Comparison of ENCODE assay signal across 1 cellular context in the genomic region with DNA sequence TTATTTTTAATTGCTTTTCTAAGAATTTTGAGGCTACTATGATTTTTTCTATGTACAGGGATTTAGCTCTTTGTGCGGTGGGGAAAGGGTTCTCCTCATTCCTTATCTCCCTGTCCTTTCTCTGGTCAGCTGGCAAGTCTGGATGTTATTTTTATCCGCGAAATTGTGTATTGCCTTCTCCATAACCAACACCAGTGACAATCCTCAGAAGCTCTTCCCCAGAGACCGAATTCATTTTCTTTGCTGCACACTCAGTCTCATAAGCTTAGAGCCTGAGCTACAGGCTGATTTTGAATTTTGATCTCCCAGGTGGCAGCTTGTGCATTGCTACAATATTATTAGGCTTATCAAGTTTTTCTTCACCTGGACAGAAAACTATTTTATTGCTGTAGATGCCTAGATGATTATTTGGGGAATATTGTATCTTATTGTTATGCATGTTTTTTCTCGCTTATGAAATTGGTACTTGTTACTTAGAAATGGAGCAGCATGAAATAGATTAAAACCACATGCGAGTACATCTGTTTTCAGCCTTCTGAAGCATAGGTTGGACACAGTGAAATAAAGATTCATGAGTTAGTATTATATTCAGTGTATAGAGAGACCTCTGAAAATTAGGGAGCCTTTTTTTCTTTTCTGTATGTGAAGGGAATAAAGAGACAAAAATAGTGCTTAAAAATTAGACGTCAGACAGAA.
TF ChIP-seq lines count a peak whose summit lies in the region.

No MANE protein-coding gene starts in this region.

TF ChIP-seq in K562, 482 proteins besides CTCF, POLR2A, EP300 and RAD21:
- TF ChIP-seq NFIC (IDR thresholded peaks at IDR 0.05) (no peak), NCOA1 (IDR thresholded peaks at IDR 0.05; ENCODE audit: low read depth) (no peak), YY1 (IDR thresholded peaks at IDR 0.05; ENCODE audit: borderline replicate concordance in 1 of 3, control insufficient read depth in 1 of 3, extremely low read depth in 1 of 3, insufficient read depth in 3 of 3, insufficient read length in 1 of 3, insufficient replicate concordance in 2 of 3, low read depth in 1 of 3, low read length in 2 of 3) (no peak), HDAC3 (IDR thresholded peaks at IDR 0.05; ENCODE audit: borderline replicate concordance, partially characterized antibody) (no peak), YBX1 (IDR thresholded peaks at IDR 0.05) (no peak), ZFP36 (IDR thresholded peaks at IDR 0.05; ENCODE audit: low read depth, low read length, partially characterized antibody) (no peak), ERF (CRISPR knock-in tag; IDR thresholded peaks at IDR 0.05) (no peak), MTA2 (IDR thresholded peaks at IDR 0.05; ENCODE audit: low read depth) (no peak), MEF2A (IDR thresholded peaks at IDR 0.05; ENCODE audit: control insufficient read depth, low read depth, low read length) (peak; percentile 33; the same call in 1 of the 2 replicates), ZNF583 (CRISPR knock-in tag; IDR thresholded peaks at IDR 0.05) (no peak), HNRNPUL1 (IDR thresholded peaks at IDR 0.05; ENCODE audit: low read length) (no peak), SRSF3 (IDR thresholded peaks at IDR 0.05; ENCODE audit: insufficient read depth, low read length) (no peak), ARID1B (IDR thresholded peaks at IDR 0.05) (0 out of 2 replicates have a peak, but pooled peaks have one; percentile 25), TEAD4 (IDR thresholded peaks at IDR 0.05; ENCODE audit: low read length) (peak; percentile 46; the same call in 1 of the 2 replicates), TEAD4 (CRISPR knock-in tag; IDR thresholded peaks at IDR 0.05; ENCODE audit: borderline replicate concordance) (no peak), HOXB6 (CRISPR knock-in tag; IDR thresholded peaks at IDR 0.05; ENCODE audit: borderline replicate concordance) (no peak), ZNF354B (CRISPR knock-in tag; IDR thresholded peaks at IDR 0.05) (no peak), BDP1 (IDR thresholded peaks at IDR 0.05; ENCODE audit: insufficient read depth, insufficient read length) (no peak), KLF10 (CRISPR knock-in tag; IDR thresholded peaks at IDR 0.05) (no peak), GATAD2B (IDR thresholded peaks at IDR 0.05; ENCODE audit: borderline replicate concordance) (no peak), CBFA2T2 (conservative IDR thresholded peaks at IDR 0.05) (no peak), RCOR1 (IDR thresholded peaks at IDR 0.05; ENCODE audit: borderline replicate concordance in 1 of 2, low read depth in 2 of 2, low read length in 2 of 2) (0 out of 4 replicates have a peak, but pooled peaks of 1 of the 2 experiments have one; percentile 12), CSDE1 (IDR thresholded peaks at IDR 0.05) (no peak), SREBF1 (IDR thresholded peaks at IDR 0.05; ENCODE audit: borderline replicate concordance, low read depth, low read length) (no peak), SMARCA4 (IDR thresholded peaks at IDR 0.05) (peak; percentile 43; the same call in 1 of the 2 replicates), ZBTB8A (IDR thresholded peaks at IDR 0.05; ENCODE audit: partially characterized antibody) (no peak), FOXK1 (CRISPR knock-in tag; IDR thresholded peaks at IDR 0.05; ENCODE audit: borderline replicate concordance) (no peak), DACH1 (IDR thresholded peaks at IDR 0.05; ENCODE audit: partially characterized antibody) (no peak), ZNF324 (CRISPR knock-in tag; IDR thresholded peaks at IDR 0.05) (no peak), DPF2 (IDR thresholded peaks at IDR 0.05) (0 out of 2 replicates have a peak, but pooled peaks have one; percentile 14), SNRNP70 (optimal IDR thresholded peaks at IDR 0.05; ENCODE audit: low read depth, low read length) (no peak), TCF7 (IDR thresholded peaks at IDR 0.05; ENCODE audit: borderline replicate concordance) (no peak), MEF2D (tag; conservative IDR thresholded peaks at IDR 0.05; ENCODE audit: low read depth) (0 out of 2 replicates have a peak, but pooled peaks have one; percentile 32), CTBP1 (IDR thresholded peaks at IDR 0.05; ENCODE audit: borderline replicate concordance) (no peak), CBFA2T3 (IDR thresholded peaks at IDR 0.05) (peak; percentile 26; the same call in 1 of the 2 replicates), HSF4 (CRISPR knock-in tag; IDR thresholded peaks at IDR 0.05; ENCODE audit: borderline replicate concordance) (no peak; the same call in 1 of the 2 replicates), ZNF316 (IDR thresholded peaks at IDR 0.05) (no peak), FOXM1 (IDR thresholded peaks at IDR 0.05; ENCODE audit: low read depth) (no peak), FOXM1 (CRISPR knock-in tag; IDR thresholded peaks at IDR 0.05; ENCODE audit: low read depth) (no peak), ZNF347 (CRISPR knock-in tag; IDR thresholded peaks at IDR 0.05; ENCODE audit: low read depth) (no peak), SMC3 (conservative IDR thresholded peaks at IDR 0.05; ENCODE audit: insufficient read depth, low read depth, low read length) (no peak), MTA3 (IDR thresholded peaks at IDR 0.05; ENCODE audit: borderline replicate concordance) (no peak), FOSL1 (tag; conservative IDR thresholded peaks at IDR 0.05) (no peak), SMAD2 (IDR thresholded peaks at IDR 0.05; ENCODE audit: low read depth, low read length) (no peak)
- TF ChIP-seq, protein P1, sequence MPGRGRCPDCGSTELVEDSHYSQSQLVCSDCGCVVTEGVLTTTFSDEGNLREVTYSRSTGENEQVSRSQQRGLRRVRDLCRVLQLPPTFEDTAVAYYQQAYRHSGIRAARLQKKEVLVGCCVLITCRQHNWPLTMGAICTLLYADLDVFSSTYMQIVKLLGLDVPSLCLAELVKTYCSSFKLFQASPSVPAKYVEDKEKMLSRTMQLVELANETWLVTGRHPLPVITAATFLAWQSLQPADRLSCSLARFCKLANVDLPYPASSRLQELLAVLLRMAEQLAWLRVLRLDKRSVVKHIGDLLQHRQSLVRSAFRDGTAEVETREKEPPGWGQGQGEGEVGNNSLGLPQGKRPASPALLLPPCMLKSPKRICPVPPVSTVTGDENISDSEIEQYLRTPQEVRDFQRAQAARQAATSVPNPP (IDR thresholded peaks at IDR 0.05; ENCODE audit: borderline replicate concordance, insufficient read depth, insufficient read length), result no peak
- TF ChIP-seq, protein P2, sequence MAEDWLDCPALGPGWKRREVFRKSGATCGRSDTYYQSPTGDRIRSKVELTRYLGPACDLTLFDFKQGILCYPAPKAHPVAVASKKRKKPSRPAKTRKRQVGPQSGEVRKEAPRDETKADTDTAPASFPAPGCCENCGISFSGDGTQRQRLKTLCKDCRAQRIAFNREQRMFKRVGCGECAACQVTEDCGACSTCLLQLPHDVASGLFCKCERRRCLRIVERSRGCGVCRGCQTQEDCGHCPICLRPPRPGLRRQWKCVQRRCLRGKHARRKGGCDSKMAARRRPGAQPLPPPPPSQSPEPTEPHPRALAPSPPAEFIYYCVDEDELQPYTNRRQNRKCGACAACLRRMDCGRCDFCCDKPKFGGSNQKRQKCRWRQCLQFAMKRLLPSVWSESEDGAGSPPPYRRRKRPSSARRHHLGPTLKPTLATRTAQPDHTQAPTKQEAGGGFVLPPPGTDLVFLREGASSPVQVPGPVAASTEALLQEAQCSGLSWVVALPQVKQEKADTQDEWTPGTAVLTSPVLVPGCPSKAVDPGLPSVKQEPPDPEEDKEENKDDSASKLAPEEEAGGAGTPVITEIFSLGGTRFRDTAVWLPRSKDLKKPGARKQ (CRISPR knock-in tag; IDR thresholded peaks at IDR 0.05), result 0 out of 2 replicates have a peak, but pooled peaks have one; percentile 33
- TF ChIP-seq, protein P3, sequence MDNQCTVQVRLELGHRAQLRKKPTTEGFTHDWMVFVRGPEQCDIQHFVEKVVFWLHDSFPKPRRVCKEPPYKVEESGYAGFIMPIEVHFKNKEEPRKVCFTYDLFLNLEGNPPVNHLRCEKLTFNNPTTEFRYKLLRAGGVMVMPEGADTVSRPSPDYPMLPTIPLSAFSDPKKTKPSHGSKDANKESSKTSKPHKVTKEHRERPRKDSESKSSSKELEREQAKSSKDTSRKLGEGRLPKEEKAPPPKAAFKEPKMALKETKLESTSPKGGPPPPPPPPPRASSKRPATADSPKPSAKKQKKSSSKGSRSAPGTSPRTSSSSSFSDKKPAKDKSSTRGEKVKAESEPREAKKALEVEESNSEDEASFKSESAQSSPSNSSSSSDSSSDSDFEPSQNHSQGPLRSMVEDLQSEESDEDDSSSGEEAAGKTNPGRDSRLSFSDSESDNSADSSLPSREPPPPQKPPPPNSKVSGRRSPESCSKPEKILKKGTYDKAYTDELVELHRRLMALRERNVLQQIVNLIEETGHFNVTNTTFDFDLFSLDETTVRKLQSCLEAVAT (IDR thresholded peaks at IDR 0.05), result no peak
- TF ChIP-seq, protein P4, sequence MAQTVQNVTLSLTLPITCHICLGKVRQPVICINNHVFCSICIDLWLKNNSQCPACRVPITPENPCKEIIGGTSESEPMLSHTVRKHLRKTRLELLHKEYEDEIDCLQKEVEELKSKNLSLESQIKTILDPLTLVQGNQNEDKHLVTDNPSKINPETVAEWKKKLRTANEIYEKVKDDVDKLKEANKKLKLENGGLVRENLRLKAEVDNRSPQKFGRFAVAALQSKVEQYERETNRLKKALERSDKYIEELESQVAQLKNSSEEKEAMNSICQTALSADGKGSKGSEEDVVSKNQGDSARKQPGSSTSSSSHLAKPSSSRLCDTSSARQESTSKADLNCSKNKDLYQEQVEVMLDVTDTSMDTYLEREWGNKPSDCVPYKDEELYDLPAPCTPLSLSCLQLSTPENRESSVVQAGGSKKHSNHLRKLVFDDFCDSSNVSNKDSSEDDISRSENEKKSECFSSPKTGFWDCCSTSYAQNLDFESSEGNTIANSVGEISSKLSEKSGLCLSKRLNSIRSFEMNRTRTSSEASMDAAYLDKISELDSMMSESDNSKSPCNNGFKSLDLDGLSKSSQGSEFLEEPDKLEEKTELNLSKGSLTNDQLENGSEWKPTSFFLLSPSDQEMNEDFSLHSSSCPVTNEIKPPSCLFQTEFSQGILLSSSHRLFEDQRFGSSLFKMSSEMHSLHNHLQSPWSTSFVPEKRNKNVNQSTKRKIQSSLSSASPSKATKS (CRISPR knock-in tag; IDR thresholded peaks at IDR 0.05), result no peak
- TF ChIP-seq, protein P5, sequence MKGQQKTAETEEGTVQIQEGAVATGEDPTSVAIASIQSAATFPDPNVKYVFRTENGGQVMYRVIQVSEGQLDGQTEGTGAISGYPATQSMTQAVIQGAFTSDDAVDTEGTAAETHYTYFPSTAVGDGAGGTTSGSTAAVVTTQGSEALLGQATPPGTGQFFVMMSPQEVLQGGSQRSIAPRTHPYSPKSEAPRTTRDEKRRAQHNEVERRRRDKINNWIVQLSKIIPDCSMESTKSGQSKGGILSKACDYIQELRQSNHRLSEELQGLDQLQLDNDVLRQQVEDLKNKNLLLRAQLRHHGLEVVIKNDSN (CRISPR knock-in tag; IDR thresholded peaks at IDR 0.05), result no peak
- TF ChIP-seq, protein P6, sequence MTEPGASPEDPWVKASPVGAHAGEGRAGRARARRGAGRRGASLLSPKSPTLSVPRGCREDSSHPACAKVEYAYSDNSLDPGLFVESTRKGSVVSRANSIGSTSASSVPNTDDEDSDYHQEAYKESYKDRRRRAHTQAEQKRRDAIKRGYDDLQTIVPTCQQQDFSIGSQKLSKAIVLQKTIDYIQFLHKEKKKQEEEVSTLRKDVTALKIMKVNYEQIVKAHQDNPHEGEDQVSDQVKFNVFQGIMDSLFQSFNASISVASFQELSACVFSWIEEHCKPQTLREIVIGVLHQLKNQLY (CRISPR knock-in tag; conservative IDR thresholded peaks at IDR 0.05), result no peak
- TF ChIP-seq, protein P7, sequence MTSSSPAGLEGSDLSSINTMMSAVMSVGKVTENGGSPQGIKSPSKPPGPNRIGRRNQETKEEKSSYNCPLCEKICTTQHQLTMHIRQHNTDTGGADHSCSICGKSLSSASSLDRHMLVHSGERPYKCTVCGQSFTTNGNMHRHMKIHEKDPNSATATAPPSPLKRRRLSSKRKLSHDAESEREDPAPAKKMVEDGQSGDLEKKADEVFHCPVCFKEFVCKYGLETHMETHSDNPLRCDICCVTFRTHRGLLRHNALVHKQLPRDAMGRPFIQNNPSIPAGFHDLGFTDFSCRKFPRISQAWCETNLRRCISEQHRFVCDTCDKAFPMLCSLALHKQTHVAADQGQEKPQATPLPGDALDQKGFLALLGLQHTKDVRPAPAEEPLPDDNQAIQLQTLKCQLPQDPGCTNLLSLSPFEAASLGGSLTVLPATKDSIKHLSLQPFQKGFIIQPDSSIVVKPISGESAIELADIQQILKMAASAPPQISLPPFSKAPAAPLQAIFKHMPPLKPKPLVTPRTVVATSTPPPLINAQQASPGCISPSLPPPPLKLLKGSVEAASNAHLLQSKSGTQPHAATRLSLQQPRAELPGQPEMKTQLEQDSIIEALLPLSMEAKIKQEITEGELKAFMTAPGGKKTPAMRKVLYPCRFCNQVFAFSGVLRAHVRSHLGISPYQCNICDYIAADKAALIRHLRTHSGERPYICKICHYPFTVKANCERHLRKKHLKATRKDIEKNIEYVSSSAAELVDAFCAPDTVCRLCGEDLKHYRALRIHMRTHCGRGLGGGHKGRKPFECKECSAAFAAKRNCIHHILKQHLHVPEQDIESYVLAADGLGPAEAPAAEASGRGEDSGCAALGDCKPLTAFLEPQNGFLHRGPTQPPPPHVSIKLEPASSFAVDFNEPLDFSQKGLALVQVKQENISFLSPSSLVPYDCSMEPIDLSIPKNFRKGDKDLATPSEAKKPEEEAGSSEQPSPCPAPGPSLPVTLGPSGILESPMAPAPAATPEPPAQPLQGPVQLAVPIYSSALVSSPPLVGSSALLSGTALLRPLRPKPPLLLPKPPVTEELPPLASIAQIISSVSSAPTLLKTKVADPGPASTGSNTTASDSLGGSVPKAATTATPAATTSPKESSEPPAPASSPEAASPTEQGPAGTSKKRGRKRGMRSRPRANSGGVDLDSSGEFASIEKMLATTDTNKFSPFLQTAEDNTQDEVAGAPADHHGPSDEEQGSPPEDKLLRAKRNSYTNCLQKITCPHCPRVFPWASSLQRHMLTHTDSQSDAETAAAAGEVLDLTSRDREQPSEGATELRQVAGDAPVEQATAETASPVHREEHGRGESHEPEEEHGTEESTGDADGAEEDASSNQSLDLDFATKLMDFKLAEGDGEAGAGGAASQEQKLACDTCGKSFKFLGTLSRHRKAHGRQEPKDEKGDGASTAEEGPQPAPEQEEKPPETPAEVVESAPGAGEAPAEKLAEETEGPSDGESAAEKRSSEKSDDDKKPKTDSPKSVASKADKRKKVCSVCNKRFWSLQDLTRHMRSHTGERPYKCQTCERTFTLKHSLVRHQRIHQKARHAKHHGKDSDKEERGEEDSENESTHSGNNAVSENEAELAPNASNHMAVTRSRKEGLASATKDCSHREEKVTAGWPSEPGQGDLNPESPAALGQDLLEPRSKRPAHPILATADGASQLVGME (CRISPR knock-in tag; IDR thresholded peaks at IDR 0.05), result no peak
- TF ChIP-seq, protein P8, sequence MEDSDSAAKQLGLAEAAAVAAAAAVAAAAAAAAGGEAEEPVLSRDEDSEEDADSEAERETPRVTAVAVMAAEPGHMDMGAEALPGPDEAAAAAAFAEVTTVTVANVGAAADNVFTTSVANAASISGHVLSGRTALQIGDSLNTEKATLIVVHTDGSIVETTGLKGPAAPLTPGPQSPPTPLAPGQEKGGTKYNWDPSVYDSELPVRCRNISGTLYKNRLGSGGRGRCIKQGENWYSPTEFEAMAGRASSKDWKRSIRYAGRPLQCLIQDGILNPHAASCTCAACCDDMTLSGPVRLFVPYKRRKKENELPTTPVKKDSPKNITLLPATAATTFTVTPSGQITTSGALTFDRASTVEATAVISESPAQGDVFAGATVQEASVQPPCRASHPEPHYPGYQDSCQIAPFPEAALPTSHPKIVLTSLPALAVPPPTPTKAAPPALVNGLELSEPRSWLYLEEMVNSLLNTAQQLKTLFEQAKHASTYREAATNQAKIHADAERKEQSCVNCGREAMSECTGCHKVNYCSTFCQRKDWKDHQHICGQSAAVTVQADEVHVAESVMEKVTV (CRISPR knock-in tag; IDR thresholded peaks at IDR 0.05), result no peak
